ENCODE assay signal across 27 cellular contexts in genomic region chr6:50285735-50286134, GRCh38.
A peak's percentile ranks its signal among the peaks of the same experiment; 100 is the strongest.
DNase-seq lines count a peak whose midpoint lies in the region; ATAC-seq, FAIRE-seq and TF ChIP-seq lines count a peak whose summit lies in the region.
"Had no signal": no experiment of that assay in that cellular context is flagged by ENCODE, and none has a peak within 500 bp of the region (broad histone marks: within the 10 kb centered on the region; RNA-seq: fewer than 3 reads in every experiment).

No MANE protein-coding gene starts in this region.

- no peak for TF ChIP-seq CTCF in GM12878 (IDR thresholded peaks at IDR 0.05 in 2 of 3, conservative IDR thresholded peaks at IDR 0.05 in 1 of 3; ENCODE audit: control insufficient read depth in 2 of 3, extremely low read depth in 1 of 3, insufficient read depth in 1 of 3, low read depth in 3 of 3, low read length in 3 of 3)

- no peaks in the 10 kb centered on the region for H3K4me1 ChIP-seq in GM12878 (ENCODE audit: control insufficient read depth, insufficient read depth, low read length)
- no peaks in the 10 kb centered on the region for H3K4me1 ChIP-seq in CD4-positive, alpha-beta memory T cell (ENCODE audit: insufficient read depth, low read length)
- H3K4me1 ChIP-seq: BLaER1, HAP-1 had no signal

- H3K4me3 Mint-ChIP-seq in CD4-positive, alpha-beta memory T cell = no peak overlapping the region
- H3K4me3 Mint-ChIP-seq in T-cell = no peak overlapping the region
- H3K4me3 Mint-ChIP-seq: B cell; CD4-positive, CD25-positive, alpha-beta regulatory T cell; CD8-positive, alpha-beta memory T cell; HFFc6 had no signal

- ATAC-seq in GM18861 (IDR thresholded peaks at IDR 0.05; ENCODE audit: unreplicated experiment) (peak; percentile 86), GM18873 (IDR thresholded peaks at IDR 0.05; ENCODE audit: low FRiP score, unreplicated experiment) (peak; percentile 49), HG03354 (IDR thresholded peaks at IDR 0.05; ENCODE audit: poor library complexity, severe bottlenecking, unreplicated experiment) (peak; percentile 53), GM12878 (peak; percentile 69), T-cell (replicated peaks in 1 of 4) (no peak), GM21737 (IDR thresholded peaks at IDR 0.05; ENCODE audit: unreplicated experiment) (no peak)

- no peaks in the 10 kb centered on the region for H3K9me3 ChIP-seq in GM12878 (replicated peaks; ENCODE audit: control insufficient read depth, insufficient read depth, low read length)
- H3K9me3 ChIP-seq in CD4-positive, alpha-beta memory T cell (ENCODE audit: control insufficient read depth in 1 of 2, low read length in 2 of 2) = no peaks in the 10 kb centered on the region
- H3K9me3 ChIP-seq: BLaER1, HAP-1 had no signal

- H2AFZ ChIP-seq in GM12878 (ENCODE audit: control insufficient read depth, low read depth, low read length) = no peak overlapping the region

- no peak overlapping the region for H3K27ac Mint-ChIP-seq in CD4-positive, alpha-beta memory T cell
- no peak overlapping the region for H3K27ac Mint-ChIP-seq in T-cell
- H3K27ac Mint-ChIP-seq: B cell; CD4-positive, CD25-positive, alpha-beta regulatory T cell; CD8-positive, alpha-beta memory T cell; HFFc6 had no signal

- POLR2A ChIA-PET in GM12878 (lab: Charles Lee) = no interaction called here
- POLR2A ChIA-PET in CD4-positive, alpha-beta memory T cell (lab: Charles Lee; ENCODE audit: partially characterized antibody) = no interaction called here
- POLR2A ChIA-PET in T-cell (lab: Charles Lee) = no interaction called here

- in situ Hi-C loops in GM12878 (cut with MboI) = no loop called here

- H3K27ac ChIP-seq in GM12878 (ENCODE audit: control insufficient read depth, insufficient read depth) = no peak overlapping the region
- no peak overlapping the region for H3K27ac ChIP-seq in CD4-positive, alpha-beta memory T cell (ENCODE audit: low read depth, low read length)
- H3K27ac ChIP-seq: 22Rv1, BLaER1, C4-2B had no signal

- no peaks in the 10 kb centered on the region for H4K20me1 ChIP-seq in GM12878 (ENCODE audit: control insufficient read depth, insufficient read depth)
- H4K20me1 ChIP-seq: BLaER1 had no signal

- DNase-seq in GM12878 (ENCODE audit: low read depth, low spot score) (no peak), T-cell (no peak), activated T-cell treated with anti-CD3 and anti-CD28 coated beads for 4 hours (no peak)
- DNase-seq in CD4-positive, alpha-beta memory T cell = no peak
- DNase-seq: CD4-positive, CD25-positive, alpha-beta regulatory T cell; CD8-positive, alpha-beta memory T cell; DMS 273 treated with DMSO at 0.1 percent for 48 hours; DMS79; EL; GDM1; GOT3; HFFc6 had no signal

- no peak for FAIRE-seq in GM12878 (lab: Jason Lieb, UNC)
- FAIRE-seq: A204.1, D721Med, GM12891, GM18507, GM19239, H54 had no signal

- TF ChIP-seq EP300 in GM12878 (IDR thresholded peaks at IDR 0.05; ENCODE audit: borderline replicate concordance in 1 of 2, control insufficient read depth in 1 of 2, low read depth in 2 of 2, low read length in 2 of 2) = no peak

- no peaks in the 10 kb centered on the region for H3K27me3 Mint-ChIP-seq in CD4-positive, alpha-beta memory T cell
- no peaks in the 10 kb centered on the region for H3K27me3 Mint-ChIP-seq in T-cell
- H3K27me3 Mint-ChIP-seq: B cell; CD4-positive, CD25-positive, alpha-beta regulatory T cell; CD8-positive, alpha-beta memory T cell had no signal

- no peak for TF ChIP-seq RAD21 in GM12878 (IDR thresholded peaks at IDR 0.05; ENCODE audit: insufficient read depth, low read depth, low read length)

- 23% methylated on average over 2 of the region's 2 CpGs for WGBS in GM12878 (ENCODE audit: insufficient coverage, insufficient replicate concordance, low lambda C conversion rate, missing lambda C conversion rate)

- no peaks in the 10 kb centered on the region for H3K79me2 ChIP-seq in GM12878 (ENCODE audit: control insufficient read depth, insufficient read depth, low read length)

- CTCF ChIA-PET in GM12878 (lab: Yijun Ruan, JAX) (interaction anchor here (0.6 kb wide), 1 partner anchor 34 kb away, joined by 3 read pairs; no protein-coding TSS in a partner anchor), T-cell (lab: Charles Lee) (no interaction called here)
- CTCF ChIA-PET in CD4-positive, alpha-beta memory T cell (lab: Charles Lee; ENCODE audit: partially characterized antibody) = no interaction called here

- no peaks in the 10 kb centered on the region for H3K36me3 Mint-ChIP-seq in CD4-positive, alpha-beta memory T cell
- H3K36me3 Mint-ChIP-seq in T-cell = no peaks in the 10 kb centered on the region
- H3K36me3 Mint-ChIP-seq: CD4-positive, CD25-positive, alpha-beta regulatory T cell; CD8-positive, alpha-beta memory T cell had no signal

- peaks cover 0 to 11% (median 5%) of the 10 kb centered on the region in 8 donors for H3K9me3 Mint-ChIP-seq in CD4-positive, alpha-beta memory T cell
- H3K9me3 Mint-ChIP-seq in T-cell = peaks cover 6 to 9% (median 7%) of the 10 kb centered on the region in 3 donors

- intact Hi-C loops in GM12878 (cut with micrococcal nuclease; ENCODE audit: unreplicated experiment) = no loop called here
- intact Hi-C loops in CD4-positive, alpha-beta memory T cell (cut with micrococcal nuclease) = no loop called here

- H3K4me1 Mint-ChIP-seq in CD4-positive, alpha-beta memory T cell = no peaks in the 10 kb centered on the region
- H3K4me1 Mint-ChIP-seq in T-cell = no peaks in the 10 kb centered on the region
- H3K4me1 Mint-ChIP-seq: B cell; CD4-positive, CD25-positive, alpha-beta regulatory T cell; CD8-positive, alpha-beta memory T cell had no signal

- H3K36me3 ChIP-seq in GM12878 (ENCODE audit: control insufficient read depth in 2 of 2, insufficient read depth in 2 of 2, low read length in 1 of 2) = no peaks in the 10 kb centered on the region
- no peaks in the 10 kb centered on the region for H3K36me3 ChIP-seq in CD4-positive, alpha-beta memory T cell (ENCODE audit: insufficient read depth, low read length)
- H3K36me3 ChIP-seq: BLaER1, HAP-1 had no signal

- no peaks in the 10 kb centered on the region for H3K27me3 ChIP-seq in GM12878 (replicated peaks in 1 of 2; ENCODE audit: control insufficient read depth in 2 of 2, insufficient read depth in 2 of 2, low read length in 1 of 2)
- no peaks in the 10 kb centered on the region for H3K27me3 ChIP-seq in CD4-positive, alpha-beta memory T cell (ENCODE audit: insufficient read depth, low read length)
- H3K27me3 ChIP-seq: BLaER1 had no signal

- TF ChIP-seq POLR2A in GM12878 (IDR thresholded peaks at IDR 0.05; ENCODE audit: low read depth, low read length) = no peak

- no peak overlapping the region for H3K4me2 ChIP-seq in GM12878 (ENCODE audit: control insufficient read depth, insufficient read depth)
- H3K4me2 ChIP-seq: BLaER1 had no signal

- no TSS peak for BruUV-seq in GM12878 (replicated peaks; lab: Mats Ljungman, UMichigan)

- no peak overlapping the region for H3K9ac ChIP-seq in GM12878 (ENCODE audit: control insufficient read depth, insufficient read depth, low read length)
- H3K9ac ChIP-seq: BLaER1 had no signal

- SMC1A ChIA-PET in GM12878 (lab: Charles Lee; ENCODE audit: uncharacterized antibody, unreplicated experiment) = no interaction called here

- RAD21 ChIA-PET in GM12878 (lab: Charles Lee; ENCODE audit: unreplicated experiment) = no interaction called here

- no peak overlapping the region for H3K4me3 ChIP-seq in GM12878
- H3K4me3 ChIP-seq in CD4-positive, alpha-beta memory T cell (ENCODE audit: low read length in 2 of 2) = no peak overlapping the region
- H3K4me3 ChIP-seq: BLaER1, HAP-1 had no signal

TF ChIP-seq in GM12878, 131 proteins besides CTCF, POLR2A, EP300 and RAD21:
- peak; percentile 49; the same call in 1 of the 2 replicates for TF ChIP-seq MTA2 (IDR thresholded peaks at IDR 0.05; ENCODE audit: low read depth)
- TF ChIP-seq PAX8 (IDR thresholded peaks at IDR 0.05) = no peak
- TF ChIP-seq MEF2B (IDR thresholded peaks at IDR 0.05; ENCODE audit: partially characterized antibody, poor library complexity, severe bottlenecking) = peak; percentile 53
- peak; percentile 13 to 62; a peak in 1 of 4 replicates for TF ChIP-seq BHLHE40 (IDR thresholded peaks at IDR 0.05; ENCODE audit: borderline replicate concordance in 1 of 2, low read depth in 2 of 2, low read length in 1 of 2)

Comparison
In these comparisons a context has a peak if more than half of its experiments do, and no peak if none do; other contexts are left out.
1. ATAC-seq: peak in GM18861 (single experiment), GM18873 (single experiment), HG03354 (single experiment) and GM12878 (single experiment); none in T-cell (0 of 4) and GM21737 (single experiment).